In the genomic region with DNA sequence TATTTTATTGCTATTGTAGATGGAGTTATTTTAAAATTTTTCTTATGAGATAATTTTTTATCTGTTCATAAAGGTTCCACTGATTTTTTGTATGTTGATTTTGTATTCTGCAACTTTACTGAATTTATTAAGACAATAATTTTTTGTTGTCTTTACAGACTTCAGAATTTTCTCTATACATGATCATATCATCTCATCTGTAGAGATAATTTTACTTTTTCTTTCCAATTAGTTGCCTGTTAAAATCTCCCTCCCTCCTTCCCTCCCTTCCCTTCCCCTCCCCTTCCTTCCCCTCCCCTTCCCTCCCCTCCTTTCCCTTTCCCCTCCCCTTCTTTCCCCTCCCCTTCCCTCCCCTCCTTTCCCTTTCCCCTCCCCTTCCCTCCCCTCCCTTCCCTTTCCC, we compare ENCODE assay signal across 7 cellular contexts.
"Had no signal": no experiment of that assay in that cellular context is flagged by ENCODE, and none has a peak within 500 bp of the region (broad histone marks: within the 10 kb centered on the region; RNA-seq: fewer than 3 reads in every experiment).

No MANE protein-coding gene starts in this region.

- H3K27ac Mint-ChIP-seq: IgD-negative memory B cell had no signal

- H3K27ac ChIP-seq: HL-60, KMS-11 had no signal

- H3K9ac ChIP-seq: KMS-11 had no signal

- DNase-seq: IMR-90, KBM-7, KG1 had no signal

- H3K4me2 ChIP-seq: KMS-11 had no signal

- FAIRE-seq: HTR-8/SVneo had no signal
